ENCODE assay signal across 10 cellular contexts in genomic region chr20:43849496-43850197, GRCh38.
DNase-seq lines count a peak whose midpoint lies in the region; ATAC-seq, FAIRE-seq and TF ChIP-seq lines count a peak whose summit lies in the region.
"Had no signal": no experiment of that assay in that cellular context is flagged by ENCODE, and none has a peak within 500 bp of the region (broad histone marks: within the 10 kb centered on the region; RNA-seq: fewer than 3 reads in every experiment).

No MANE protein-coding gene starts in this region.

- H3K27ac ChIP-seq in OCI-LY7 (ENCODE audit: low read depth, low read length, poor library complexity, severe bottlenecking) = no peak overlapping the region

- H4K20me1 ChIP-seq in OCI-LY7 (ENCODE audit: insufficient read depth, low read length) = no peaks in the 10 kb centered on the region

- TF ChIP-seq CTCF in fibroblast of pulmonary artery (IDR thresholded peaks at IDR 0.05; ENCODE audit: low read length, missing control alignments) = no peak
- no peak for TF ChIP-seq CTCF in OCI-LY7 (conservative IDR thresholded peaks at IDR 0.05; ENCODE audit: low read length)

- no peaks in the 10 kb centered on the region for H3K9me2 ChIP-seq in OCI-LY7 (ENCODE audit: insufficient read depth, low read length)

- DNase-seq in H54 (ENCODE audit: insufficient read length, low spot score) (peak; percentile 36), SW480 (ENCODE audit: low spot score) (peak; percentile 62), fibroblast of pulmonary artery (ENCODE audit: low read depth) (peak; percentile 64), NCI-H2171 treated with DMSO at 0.1 percent for 48 hours (lab: John Stamatoyannopoulos, UW) (no peak), OCI-LY7 (ENCODE audit: low spot score) (no peak)
- DNase-seq: effector memory CD8-positive, alpha-beta T cell had no signal

- H3K4me1 ChIP-seq in skeletal muscle satellite cell (ENCODE audit: control insufficient read depth, insufficient read depth, low read length) (peaks cover 20% of the 10 kb centered on the region), OCI-LY7 (ENCODE audit: insufficient read depth, low read length, poor library complexity, severe bottlenecking) (no peaks in the 10 kb centered on the region)

- POLR2A ChIA-PET in OCI-LY7 (lab: Charles Lee) = no interaction called here

- no peak overlapping the region for H2AFZ ChIP-seq in OCI-LY7 (ENCODE audit: low read length)

- H3K9me3 ChIP-seq in skeletal muscle satellite cell (replicated peaks; ENCODE audit: low read length) (no peaks in the 10 kb centered on the region), OCI-LY7 (ENCODE audit: low read length) (no peaks in the 10 kb centered on the region)

- H3K27me3 ChIP-seq in skeletal muscle satellite cell (ENCODE audit: control insufficient read depth, insufficient read depth, low read length) = no peaks in the 10 kb centered on the region

- no peaks in the 10 kb centered on the region for H3K79me2 ChIP-seq in OCI-LY7 (ENCODE audit: insufficient read depth, low read depth, low read length)

- H3K9ac ChIP-seq in skeletal muscle satellite cell (ENCODE audit: low read depth, low read length) = no peak overlapping the region

- CTCF ChIA-PET in OCI-LY7 (lab: Charles Lee; ENCODE audit: unreplicated experiment) = no interaction called here

- no peak for TF ChIP-seq POLR2A in H54 (IDR thresholded peaks at IDR 0.05; ENCODE audit: low read depth, low read length)

- no peaks in the 10 kb centered on the region for H3K36me3 ChIP-seq in skeletal muscle satellite cell (ENCODE audit: insufficient read depth, low read length)
- H3K36me3 ChIP-seq in OCI-LY7 (ENCODE audit: insufficient read depth, low read length) = no peaks in the 10 kb centered on the region

- FAIRE-seq in H54 (lab: Jason Lieb, UNC) = peak; percentile 33
- FAIRE-seq: GM19239 had no signal

- no TSS peak for BruUV-seq in OCI-LY7 (replicated peaks; lab: Mats Ljungman, UMichigan)

- intact Hi-C loops in OCI-LY7 (cut with micrococcal nuclease; ENCODE audit: unreplicated experiment) = no loop called here

- H3K4me2 ChIP-seq in skeletal muscle satellite cell (ENCODE audit: low read length) (peak overlapping the region; percentile 14), OCI-LY7 (ENCODE audit: low read length) (no peak overlapping the region)

- ATAC-seq in GM18498 (IDR thresholded peaks at IDR 0.05; ENCODE audit: unreplicated experiment) = no peak
- ATAC-seq in GM21619 (IDR thresholded peaks at IDR 0.05; ENCODE audit: unreplicated experiment) = no peak
- ATAC-seq: effector memory CD8-positive, alpha-beta T cell had no signal

- H3K4me3 ChIP-seq in fibroblast of pulmonary artery (replicated peaks; ENCODE audit: low read depth, low read length) (no peak overlapping the region), skeletal muscle satellite cell (ENCODE audit: low read length) (no peak overlapping the region), OCI-LY7 (ENCODE audit: low read depth, low read length, poor library complexity, severe bottlenecking) (no peak overlapping the region)

Comparison
In these comparisons a context has a peak if more than half of its experiments do, and no peak if none do; other contexts are left out.
1. DNase-seq: peak in H54 (single experiment), SW480 (single experiment) and fibroblast of pulmonary artery (single experiment); none in NCI-H2171 treated with DMSO at 0.1 percent for 48 hours (single experiment) and OCI-LY7 (single experiment).